20 cellular contexts compared by ENCODE assay signal in the genomic region with DNA sequence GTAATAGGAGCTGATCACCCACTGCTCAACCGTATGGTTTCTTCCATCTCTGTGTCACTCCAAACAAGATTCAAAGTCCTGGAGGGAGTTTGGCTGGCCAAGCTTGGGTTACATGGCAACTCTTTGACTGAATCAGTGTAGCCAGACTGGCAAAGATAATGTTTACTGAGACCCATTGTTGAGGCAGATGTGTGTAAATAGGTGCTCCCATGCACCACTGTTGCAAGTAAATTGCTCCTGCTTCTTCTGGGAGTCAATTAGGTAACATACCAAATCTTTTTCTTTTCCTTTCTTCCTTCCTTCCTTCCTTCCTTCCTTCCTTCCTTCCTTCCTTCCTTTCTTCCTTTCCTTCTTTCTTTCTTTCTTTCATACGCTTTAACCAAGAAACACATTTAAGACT.
"Had no signal": no experiment of that assay in that cellular context is flagged by ENCODE, and none has a peak within 500 bp of the region (broad histone marks: within the 10 kb centered on the region; RNA-seq: fewer than 3 reads in every experiment).

No MANE protein-coding gene starts in this region.

- H3K9me3 ChIP-seq: psoas muscle, spleen, testis, tibial nerve had no signal

- H3K36me3 ChIP-seq: spleen, tibial nerve had no signal

- DNase-seq: effector CD4-positive, alpha-beta T cell; endodermal cell; erythroblast; foreskin keratinocyte; immature natural killer cell; mesendoderm; naive B cell; psoas muscle; retina; spleen; stimulated activated CD4-positive, alpha-beta T cell treated with anti-CD3 and anti-CD28 coated beads, Interleukin-15, amount 100 ng/mL, for 24 hours; stimulated activated CD4-positive, alpha-beta T cell treated with anti-CD3 and anti-CD28 coated beads, Interleukin-1b, Interleukin-23, amount 100 ng/mL, for 48 hours; stimulated activated CD4-positive, alpha-beta T cell treated with anti-CD3 and anti-CD28 coated beads, Interleukin-4, amount 100 ng/mL, for 24 hours; stimulated activated naive CD8-positive, alpha-beta T cell treated with anti-CD3 and anti-CD28 coated beads, Interleukin-15, amount 100 ng/mL, for 72 hours; testis had no signal

- ATAC-seq: foreskin keratinocyte; psoas muscle; sciatic nerve; stimulated activated memory B cell treated with anti-CD40 and anti-IgM and Interleukin-4, amounts not matched to agents 10 μg/mL and 1 μg/mL and 100 μg/mL, for 72 hours; stimulated activated naive CD8-positive, alpha-beta T cell treated with anti-CD3 and anti-CD28 coated beads, Interleukin-15, amount 100 ng/mL, for 72 hours had no signal

- H3K27me3 Mint-ChIP-seq: stimulated activated naive CD8-positive, alpha-beta T cell treated with anti-CD3 and anti-CD28 coated beads, Interleukin-15, amount 100 ng/mL, for 72 hours had no signal

- H3K27ac Mint-ChIP-seq: endodermal cell; immature natural killer cell; naive B cell; nephron; stimulated activated memory B cell treated with anti-CD40 and anti-IgM and Interleukin-4, amounts not matched to agents 10 μg/mL and 1 μg/mL and 100 μg/mL, for 72 hours; stimulated activated naive CD8-positive, alpha-beta T cell treated with anti-CD3 and anti-CD28 coated beads, Interleukin-15, amount 100 ng/mL, for 72 hours had no signal

- H3K4me1 ChIP-seq: foreskin keratinocyte, psoas muscle, spleen, testis, tibial nerve had no signal

- H3K4me3 ChIP-seq: coronary artery, psoas muscle, spleen, testis, tibial nerve had no signal

- H3K4me1 Mint-ChIP-seq: nephron; stimulated activated memory B cell treated with anti-CD40 and anti-IgM and Interleukin-4, amounts not matched to agents 10 μg/mL and 1 μg/mL and 100 μg/mL, for 72 hours; stimulated activated naive CD8-positive, alpha-beta T cell treated with anti-CD3 and anti-CD28 coated beads, Interleukin-15, amount 100 ng/mL, for 72 hours had no signal

- H3K9me3 Mint-ChIP-seq: endodermal cell; immature natural killer cell; nephron; stimulated activated memory B cell treated with anti-CD40 and anti-IgM and Interleukin-4, amounts not matched to agents 10 μg/mL and 1 μg/mL and 100 μg/mL, for 72 hours; stimulated activated naive CD8-positive, alpha-beta T cell treated with anti-CD3 and anti-CD28 coated beads, Interleukin-15, amount 100 ng/mL, for 72 hours had no signal

- H3K4me3 Mint-ChIP-seq: endodermal cell; immature natural killer cell; naive B cell; nephron; stimulated activated memory B cell treated with anti-CD40 and anti-IgM and Interleukin-4, amounts not matched to agents 10 μg/mL and 1 μg/mL and 100 μg/mL, for 72 hours; stimulated activated naive CD8-positive, alpha-beta T cell treated with anti-CD3 and anti-CD28 coated beads, Interleukin-15, amount 100 ng/mL, for 72 hours had no signal

- H3K36me3 Mint-ChIP-seq: naive B cell; stimulated activated memory B cell treated with anti-CD40 and anti-IgM and Interleukin-4, amounts not matched to agents 10 μg/mL and 1 μg/mL and 100 μg/mL, for 72 hours had no signal

- H3K27ac ChIP-seq: coronary artery, foreskin keratinocyte, psoas muscle, spleen, testis, tibial nerve had no signal
